Comparison of ENCODE assay signal across 8 cellular contexts in the genomic region with DNA sequence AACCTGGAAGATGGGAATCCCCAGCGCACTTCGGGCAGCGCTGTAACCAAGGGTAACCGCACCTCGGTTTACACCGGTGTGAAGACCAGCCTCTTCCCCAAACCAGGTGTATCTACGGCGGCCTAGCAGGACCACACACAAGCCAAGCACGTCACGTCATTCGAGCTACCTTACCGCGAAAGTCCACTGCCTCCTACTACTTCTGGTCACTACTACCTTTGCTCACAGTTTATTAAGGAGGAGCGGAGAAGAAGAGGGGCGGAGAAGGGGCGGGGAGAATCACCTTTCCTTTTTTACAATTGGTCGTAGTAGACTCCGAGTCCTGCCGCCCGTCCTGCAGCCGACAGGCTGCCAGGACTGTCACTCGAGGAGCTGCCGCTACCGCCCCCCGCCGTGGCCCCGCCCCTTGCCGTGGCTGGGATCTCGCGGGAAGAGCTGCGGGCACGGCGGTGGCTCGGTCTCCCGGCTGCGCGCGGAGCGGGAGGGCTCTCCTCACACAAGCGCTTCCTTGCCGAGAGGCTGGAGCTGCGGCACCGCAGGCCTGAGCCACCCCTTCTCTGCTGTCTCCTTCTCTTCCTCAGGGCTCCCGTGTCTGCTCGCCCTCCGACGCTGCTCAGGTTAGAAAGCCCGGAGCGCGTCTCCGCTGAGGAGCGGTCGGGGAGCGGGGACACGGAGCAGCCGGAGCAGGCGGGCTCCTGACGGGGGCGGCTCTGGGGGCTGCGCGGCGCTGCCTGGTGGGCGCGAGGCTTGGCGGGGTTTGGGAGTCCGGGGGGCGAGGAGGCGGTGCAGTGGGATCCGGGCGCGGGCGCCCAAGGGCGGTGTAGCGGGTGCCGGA. TPM values are rescaled to one million over a fixed set of nuclear protein-coding genes. Genes with fewer than 3 reads are reported as not detected.
DNase-seq lines count a peak whose midpoint lies in the region; ATAC-seq and TF ChIP-seq lines count a peak whose summit lies in the region.

A gene (plus strand): TSS at position 495 of the 835 bp plus-strand sequence. CDS start 95,172 bp downstream, outside the sequence.

- H3K9ac ChIP-seq in mucosa of stomach (ENCODE audit: low read length), result peak within 1 kb of the TSS; percentile 90

- peak within 1 kb of the TSS; percentile 90 for H3K4me3 ChIP-seq in mucosa of stomach (ENCODE audit: low read length)

- ATAC-seq in GM21723 (IDR thresholded peaks at IDR 0.05; ENCODE audit: unreplicated experiment), result peak; percentile 92
- ATAC-seq in esophagus mucosa, result peak; percentile 97

- DNase-seq in DMS53 (lab: John Stamatoyannopoulos, UW), result peak; percentile 98
- DNase-seq in KG1 (lab: John Stamatoyannopoulos, UW), result peak; percentile 87
- DNase-seq in activated T-cell treated with anti-CD3 and anti-CD28 coated beads, Interleukin-2, amount 50 U/mL, for 48 hours, result peak; percentile 94 to 96
- peak; percentile 94 for DNase-seq in stimulated activated CD8-positive, alpha-beta memory T cell treated with anti-CD3 and anti-CD28 coated beads, Interleukin-4, amount 100 ng/mL, for 48 hours

- no peaks in the 10 kb centered on the region for H3K27me3 ChIP-seq in mucosa of stomach (ENCODE audit: control insufficient read depth, insufficient read depth, low read length)

- peaks cover 23% of the 10 kb centered on the region for H3K4me1 ChIP-seq in mucosa of stomach (ENCODE audit: control insufficient read depth, insufficient read depth, low read length)

- H3K9me3 ChIP-seq in mucosa of stomach (ENCODE audit: control insufficient read depth, low read length), result no peaks in the 10 kb centered on the region

- no peaks in the 10 kb centered on the region for H3K36me3 ChIP-seq in mucosa of stomach (ENCODE audit: control insufficient read depth, insufficient read depth, low read length)

TF ChIP-seq in PFSK-1, 5 proteins besides CTCF, POLR2A, EP300 and RAD21:
- TF ChIP-seq, protein P1, sequence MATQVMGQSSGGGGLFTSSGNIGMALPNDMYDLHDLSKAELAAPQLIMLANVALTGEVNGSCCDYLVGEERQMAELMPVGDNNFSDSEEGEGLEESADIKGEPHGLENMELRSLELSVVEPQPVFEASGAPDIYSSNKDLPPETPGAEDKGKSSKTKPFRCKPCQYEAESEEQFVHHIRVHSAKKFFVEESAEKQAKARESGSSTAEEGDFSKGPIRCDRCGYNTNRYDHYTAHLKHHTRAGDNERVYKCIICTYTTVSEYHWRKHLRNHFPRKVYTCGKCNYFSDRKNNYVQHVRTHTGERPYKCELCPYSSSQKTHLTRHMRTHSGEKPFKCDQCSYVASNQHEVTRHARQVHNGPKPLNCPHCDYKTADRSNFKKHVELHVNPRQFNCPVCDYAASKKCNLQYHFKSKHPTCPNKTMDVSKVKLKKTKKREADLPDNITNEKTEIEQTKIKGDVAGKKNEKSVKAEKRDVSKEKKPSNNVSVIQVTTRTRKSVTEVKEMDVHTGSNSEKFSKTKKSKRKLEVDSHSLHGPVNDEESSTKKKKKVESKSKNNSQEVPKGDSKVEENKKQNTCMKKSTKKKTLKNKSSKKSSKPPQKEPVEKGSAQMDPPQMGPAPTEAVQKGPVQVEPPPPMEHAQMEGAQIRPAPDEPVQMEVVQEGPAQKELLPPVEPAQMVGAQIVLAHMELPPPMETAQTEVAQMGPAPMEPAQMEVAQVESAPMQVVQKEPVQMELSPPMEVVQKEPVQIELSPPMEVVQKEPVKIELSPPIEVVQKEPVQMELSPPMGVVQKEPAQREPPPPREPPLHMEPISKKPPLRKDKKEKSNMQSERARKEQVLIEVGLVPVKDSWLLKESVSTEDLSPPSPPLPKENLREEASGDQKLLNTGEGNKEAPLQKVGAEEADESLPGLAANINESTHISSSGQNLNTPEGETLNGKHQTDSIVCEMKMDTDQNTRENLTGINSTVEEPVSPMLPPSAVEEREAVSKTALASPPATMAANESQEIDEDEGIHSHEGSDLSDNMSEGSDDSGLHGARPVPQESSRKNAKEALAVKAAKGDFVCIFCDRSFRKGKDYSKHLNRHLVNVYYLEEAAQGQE (IDR thresholded peaks at IDR 0.05; ENCODE audit: insufficient read depth in 1 of 2, low read depth in 2 of 2, low read length in 2 of 2), result peak in 1 of 2 experiments; percentile 22; a peak in 2 of 4 replicates
- TF ChIP-seq FOXP2 (optimal IDR thresholded peaks at IDR 0.05; ENCODE audit: borderline replicate concordance, extremely low read depth, extremely low read length, insufficient read depth) (no peak), POLR2AphosphoS5 (IDR thresholded peaks at IDR 0.05; ENCODE audit: low read depth, low read length) (peak; percentile 94), TAF1 (IDR thresholded peaks at IDR 0.05; ENCODE audit: borderline replicate concordance, insufficient read depth, low read length) (peak; percentile 89; the same call in 1 of the 2 replicates), SIN3A (IDR thresholded peaks at IDR 0.05; ENCODE audit: borderline replicate concordance, insufficient read depth, low read length) (peak; percentile 24; the same call in 1 of the 2 replicates)

RNA-seq across cellular contexts. Expression of the gene that starts here (rescaled TPM):
- polyA plus RNA-seq in PFSK-1 (2012; ENCODE audit: insufficient read length, low read depth), result 13.5 TPM
- total RNA-seq in esophagus mucosa, result 16.0 TPM

Comparison
In these comparisons a context has a peak if more than half of its experiments do, and no peak if none do; other contexts are left out.
1. Peak in every context shown above with its lines: DNase-seq, ATAC-seq and H3K4me3 ChIP-seq.